In genomic region chr2:196987654-196988364, GRCh38 we compare ENCODE assay signal across 9 cellular contexts.
A peak's percentile ranks its signal among the peaks of the same experiment; 100 is the strongest.
DNase-seq lines count a peak whose midpoint lies in the region; ATAC-seq and TF ChIP-seq lines count a peak whose summit lies in the region.
"Had no signal": no experiment of that assay in that cellular context is flagged by ENCODE, and none has a peak within 500 bp of the region (broad histone marks: within the 10 kb centered on the region; RNA-seq: fewer than 3 reads in every experiment).

No MANE protein-coding gene starts in this region.

- intact Hi-C loops in activated B cell treated with CpG ODN at 0.5 μM for 24 hours (cut with micrococcal nuclease) (no loop called here), esophagus squamous epithelium (cut with DNase I) (no loop called here)

- POLR2A ChIA-PET in activated B cell treated with CpG ODN at 0.5 μM for 24 hours (lab: Charles Lee): interaction anchor here (0.6 kb wide), 1 partner anchor 59 kb away, joined by 5 read pairs; no protein-coding TSS in a partner anchor

- H3K4me1 ChIP-seq in HAP-1: peaks cover 34% of the 10 kb centered on the region
- peaks cover 0 to 16% (median 5%) of the 10 kb centered on the region in 3 donors for H3K4me1 ChIP-seq in esophagus squamous epithelium

- CTCF ChIA-PET in activated B cell treated with CpG ODN at 0.5 μM for 24 hours (lab: Charles Lee): interaction anchor here (0.8 kb wide), 1 partner anchor 11 kb away, joined by 3 read pairs; no protein-coding TSS in a partner anchor

- 0 to 3% methylated on average over 6 of the region's 6 CpGs for WGBS in esophagus squamous epithelium, 2 donors

- H3K4me3 Mint-ChIP-seq in activated B cell treated with CpG ODN at 0.5 μM for 24 hours (peak overlapping the region; percentile 17), nephron (peak overlapping the region; percentile 46 to 74 (median 61))

- no peak overlapping the region for H3K4me3 ChIP-seq in HAP-1
- H3K4me3 ChIP-seq in esophagus squamous epithelium: no peak overlapping the region
- H3K4me3 ChIP-seq: Peyer's patch had no signal

- in situ Hi-C loops in HAP-1 (cut with MboI; ENCODE audit: low sequenced_read_pairs): no loop called here

- H3K9me3 ChIP-seq in HAP-1: no peaks in the 10 kb centered on the region
- H3K9me3 ChIP-seq in esophagus squamous epithelium: no peaks in the 10 kb centered on the region
- H3K9me3 ChIP-seq: Peyer's patch had no signal

- H3K36me3 ChIP-seq in HAP-1 (replicated peaks) (no peaks in the 10 kb centered on the region), esophagus squamous epithelium (no peaks in the 10 kb centered on the region)
- H3K36me3 ChIP-seq: Peyer's patch had no signal

- no peak for TF ChIP-seq CTCF in activated B cell treated with CpG ODN at 0.5 μM for 24 hours (IDR thresholded peaks at IDR 0.05)
- no peak for TF ChIP-seq CTCF in esophagus squamous epithelium (IDR thresholded peaks at IDR 0.05)
- TF ChIP-seq CTCF in nephron (IDR thresholded peaks at IDR 0.05; ENCODE audit: unreplicated experiment in 3 of 3): no peak

- peak overlapping the region; percentile 71 for H3K27ac Mint-ChIP-seq in activated B cell treated with CpG ODN at 0.5 μM for 24 hours
- H3K27ac Mint-ChIP-seq in nephron: peak overlapping the region; percentile 90 to 98 (median 95)

- peak; percentile 75 for DNase-seq in DMS 273 (lab: John Stamatoyannopoulos, UW; ENCODE audit: unreplicated experiment)
- DNase-seq in HAP-1 (ENCODE audit: low spot score in 2 of 2): peak; percentile 35 to 72
- DNase-seq in NCI-H187 treated with DMSO at 0.1 percent for 48 hours (lab: John Stamatoyannopoulos, UW): peak; percentile 5
- no peak for DNase-seq in activated B cell treated with CpG ODN at 0.5 μM for 24 hours
- DNase-seq in esophagus squamous epithelium (lab: John Stamatoyannopoulos, UW): no peak
- no peak for DNase-seq in activated gamma-delta T cell (lab: John Stamatoyannopoulos, UW)

- peaks cover 39% of the 10 kb centered on the region for H3K4me1 Mint-ChIP-seq in activated B cell treated with CpG ODN at 0.5 μM for 24 hours
- peaks cover 26% of the 10 kb centered on the region for H3K4me1 Mint-ChIP-seq in nephron

- ATAC-seq in activated B cell treated with CpG ODN at 0.5 μM for 24 hours (ENCODE audit: low read depth) (peak; percentile 34), HG03457 (IDR thresholded peaks at IDR 0.05; ENCODE audit: unreplicated experiment) (no peak)

- TF ChIP-seq POLR2A in esophagus squamous epithelium (IDR thresholded peaks at IDR 0.05): no peak

- H3K27me3 Mint-ChIP-seq in activated B cell treated with CpG ODN at 0.5 μM for 24 hours (no peaks in the 10 kb centered on the region), nephron (ENCODE audit: low read depth) (peaks cover 5% of the 10 kb centered on the region)

- peak overlapping the region; percentile 24 to 50 (median 30) for H3K27ac ChIP-seq in esophagus squamous epithelium

- no peaks in the 10 kb centered on the region for H3K9me3 Mint-ChIP-seq in activated B cell treated with CpG ODN at 0.5 μM for 24 hours
- no peaks in the 10 kb centered on the region for H3K9me3 Mint-ChIP-seq in nephron

- H3K27me3 ChIP-seq in HAP-1 (ENCODE audit: low read depth) (no peaks in the 10 kb centered on the region), esophagus squamous epithelium (no peaks in the 10 kb centered on the region)
- H3K27me3 ChIP-seq: Peyer's patch had no signal

- H3K36me3 Mint-ChIP-seq in activated B cell treated with CpG ODN at 0.5 μM for 24 hours (ENCODE audit: low read depth) (peaks cover 55% of the 10 kb centered on the region), nephron (ENCODE audit: low read depth) (no peaks in the 10 kb centered on the region)

Comparison
In these comparisons a context has a peak if more than half of its experiments do, and no peak if none do; other contexts are left out.
1. DNase-seq: peak in DMS 273 (single experiment), HAP-1 (2 of 2) and NCI-H187 treated with DMSO at 0.1 percent for 48 hours (single experiment); none in activated B cell treated with CpG ODN at 0.5 μM for 24 hours (single experiment), esophagus squamous epithelium (single experiment) and activated gamma-delta T cell (single experiment).